1 cellular context compared by ENCODE assay signal in the genomic region with DNA sequence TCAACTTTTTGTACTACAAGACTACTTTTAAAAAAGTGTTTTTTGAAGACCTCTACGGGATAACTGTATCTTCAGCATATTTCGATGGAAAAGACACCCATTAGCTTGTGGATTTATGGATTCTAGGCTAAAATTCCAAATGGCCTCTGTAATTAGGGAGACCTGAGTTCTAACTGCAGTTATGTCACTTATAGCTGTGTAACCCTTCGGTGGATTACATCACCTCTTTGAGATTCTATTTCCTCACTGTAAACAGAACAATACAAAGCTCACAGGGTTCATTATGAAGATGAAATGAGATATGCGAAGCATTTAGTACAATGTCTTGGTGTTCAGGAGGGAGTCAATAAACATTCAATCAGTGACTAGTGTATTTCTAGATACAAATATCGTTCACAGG.
TF ChIP-seq lines count a peak whose summit lies in the region.

No MANE protein-coding gene starts in this region.

TF ChIP-seq in HepG2, 621 proteins besides CTCF, POLR2A, EP300 and RAD21 (continues in another document):
- TF ChIP-seq KAT8 (CRISPR knock-in tag; IDR thresholded peaks at IDR 0.05) (no peak; the same call in 1 of the 2 replicates), RXRB (CRISPR knock-in tag; IDR thresholded peaks at IDR 0.05; ENCODE audit: borderline replicate concordance) (0 out of 2 replicates have a peak, but pooled peaks have one; percentile 45), NR2F6 (IDR thresholded peaks at IDR 0.05) (no peak), NR2F6 (CRISPR knock-in tag; IDR thresholded peaks at IDR 0.05) (peak; percentile 25; the same call in 1 of the 2 replicates), ETV5 (CRISPR knock-in tag; IDR thresholded peaks at IDR 0.05; ENCODE audit: borderline replicate concordance) (no peak; the same call in 1 of the 2 replicates), MAFK (conservative IDR thresholded peaks at IDR 0.05 in 1 of 2, IDR thresholded peaks at IDR 0.05 in 1 of 2; ENCODE audit: low read length in 2 of 2) (no peak), JUN (CRISPR knock-in tag; IDR thresholded peaks at IDR 0.05) (peak; percentile 45; the same call in 1 of the 2 replicates), SOX13 (IDR thresholded peaks at IDR 0.05) (no peak), SOX13 (CRISPR knock-in tag; conservative IDR thresholded peaks at IDR 0.05 in 1 of 2, IDR thresholded peaks at IDR 0.05 in 1 of 2) (peak in 1 of 2 experiments; percentile 81; a peak in 2 of 4 replicates), HES4 (CRISPR knock-in tag; IDR thresholded peaks at IDR 0.05; ENCODE audit: borderline replicate concordance) (no peak), HNRNPUL1 (IDR thresholded peaks at IDR 0.05; ENCODE audit: low read depth, low read length) (no peak), FOXO1 (CRISPR knock-in tag; IDR thresholded peaks at IDR 0.05) (peak; percentile 48; the same call in 1 of the 2 replicates), ZNF605 (CRISPR knock-in tag; IDR thresholded peaks at IDR 0.05) (no peak), TBX3 (IDR thresholded peaks at IDR 0.05; ENCODE audit: borderline replicate concordance) (no peak), CEBPB (IDR thresholded peaks at IDR 0.05; ENCODE audit: borderline replicate concordance, low read depth, low read length) (peak; percentile 90), ZNF546 (CRISPR knock-in tag; conservative IDR thresholded peaks at IDR 0.05) (no peak), ZNF33B (CRISPR knock-in tag; IDR thresholded peaks at IDR 0.05) (no peak), ZNF839 (CRISPR knock-in tag; IDR thresholded peaks at IDR 0.05; ENCODE audit: borderline replicate concordance) (no peak), SNRNP70 (IDR thresholded peaks at IDR 0.05; ENCODE audit: low read depth, low read length) (no peak), FOXA3 (CRISPR knock-in tag; IDR thresholded peaks at IDR 0.05) (peak; percentile 88), PAWR (CRISPR knock-in tag; IDR thresholded peaks at IDR 0.05; ENCODE audit: borderline replicate concordance) (no peak), NR2F1 (CRISPR knock-in tag; IDR thresholded peaks at IDR 0.05) (peak in 1 of 2 experiments; percentile 41; a peak in 2 of 4 replicates), HOXA9 (CRISPR knock-in tag; IDR thresholded peaks at IDR 0.05; ENCODE audit: borderline replicate concordance) (no peak), RFX5 (IDR thresholded peaks at IDR 0.05; ENCODE audit: low read depth, low read length) (no peak), ZNF256 (CRISPR knock-in tag; conservative IDR thresholded peaks at IDR 0.05) (no peak), ZMYM2 (CRISPR knock-in tag; IDR thresholded peaks at IDR 0.05) (no peak), FOXA1 (IDR thresholded peaks at IDR 0.05) (no peak), FOXA1 (CRISPR knock-in tag; IDR thresholded peaks at IDR 0.05) (peak; percentile 76), ZMAT3 (CRISPR knock-in tag; conservative IDR thresholded peaks at IDR 0.05) (no peak), ZNF615 (CRISPR knock-in tag; IDR thresholded peaks at IDR 0.05; ENCODE audit: borderline replicate concordance) (no peak), CREB1 (IDR thresholded peaks at IDR 0.05) (0 out of 2 replicates have a peak, but pooled peaks have one; percentile 20), CREB1 (CRISPR knock-in tag; IDR thresholded peaks at IDR 0.05) (no peak), JUND (CRISPR knock-in tag; IDR thresholded peaks at IDR 0.05) (no peak), FOXK1 (CRISPR knock-in tag; IDR thresholded peaks at IDR 0.05; ENCODE audit: borderline replicate concordance, low read depth) (peak; percentile 57; the same call in 1 of the 2 replicates), NR2F2 (IDR thresholded peaks at IDR 0.05; ENCODE audit: borderline replicate concordance, low read depth) (no peak), ZNF367 (CRISPR knock-in tag; IDR thresholded peaks at IDR 0.05; ENCODE audit: borderline replicate concordance) (no peak), ZNF567 (CRISPR knock-in tag; IDR thresholded peaks at IDR 0.05; ENCODE audit: borderline replicate concordance) (no peak), GATAD1 (CRISPR knock-in tag; IDR thresholded peaks at IDR 0.05) (0 out of 2 replicates have a peak, but pooled peaks have one; percentile 36)
- TF ChIP-seq, protein P1, sequence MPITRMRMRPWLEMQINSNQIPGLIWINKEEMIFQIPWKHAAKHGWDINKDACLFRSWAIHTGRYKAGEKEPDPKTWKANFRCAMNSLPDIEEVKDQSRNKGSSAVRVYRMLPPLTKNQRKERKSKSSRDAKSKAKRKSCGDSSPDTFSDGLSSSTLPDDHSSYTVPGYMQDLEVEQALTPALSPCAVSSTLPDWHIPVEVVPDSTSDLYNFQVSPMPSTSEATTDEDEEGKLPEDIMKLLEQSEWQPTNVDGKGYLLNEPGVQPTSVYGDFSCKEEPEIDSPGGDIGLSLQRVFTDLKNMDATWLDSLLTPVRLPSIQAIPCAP (CRISPR knock-in tag; IDR thresholded peaks at IDR 0.05; ENCODE audit: low read depth): no peak
- TF ChIP-seq, protein P2, sequence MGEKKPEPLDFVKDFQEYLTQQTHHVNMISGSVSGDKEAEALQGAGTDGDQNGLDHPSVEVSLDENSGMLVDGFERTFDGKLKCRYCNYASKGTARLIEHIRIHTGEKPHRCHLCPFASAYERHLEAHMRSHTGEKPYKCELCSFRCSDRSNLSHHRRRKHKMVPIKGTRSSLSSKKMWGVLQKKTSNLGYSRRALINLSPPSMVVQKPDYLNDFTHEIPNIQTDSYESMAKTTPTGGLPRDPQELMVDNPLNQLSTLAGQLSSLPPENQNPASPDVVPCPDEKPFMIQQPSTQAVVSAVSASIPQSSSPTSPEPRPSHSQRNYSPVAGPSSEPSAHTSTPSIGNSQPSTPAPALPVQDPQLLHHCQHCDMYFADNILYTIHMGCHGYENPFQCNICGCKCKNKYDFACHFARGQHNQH (CRISPR knock-in tag; IDR thresholded peaks at IDR 0.05): no peak
- TF ChIP-seq, protein P3, sequence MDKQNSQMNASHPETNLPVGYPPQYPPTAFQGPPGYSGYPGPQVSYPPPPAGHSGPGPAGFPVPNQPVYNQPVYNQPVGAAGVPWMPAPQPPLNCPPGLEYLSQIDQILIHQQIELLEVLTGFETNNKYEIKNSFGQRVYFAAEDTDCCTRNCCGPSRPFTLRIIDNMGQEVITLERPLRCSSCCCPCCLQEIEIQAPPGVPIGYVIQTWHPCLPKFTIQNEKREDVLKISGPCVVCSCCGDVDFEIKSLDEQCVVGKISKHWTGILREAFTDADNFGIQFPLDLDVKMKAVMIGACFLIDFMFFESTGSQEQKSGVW (CRISPR knock-in tag; IDR thresholded peaks at IDR 0.05; ENCODE audit: borderline replicate concordance): no peak
- TF ChIP-seq, protein P4, sequence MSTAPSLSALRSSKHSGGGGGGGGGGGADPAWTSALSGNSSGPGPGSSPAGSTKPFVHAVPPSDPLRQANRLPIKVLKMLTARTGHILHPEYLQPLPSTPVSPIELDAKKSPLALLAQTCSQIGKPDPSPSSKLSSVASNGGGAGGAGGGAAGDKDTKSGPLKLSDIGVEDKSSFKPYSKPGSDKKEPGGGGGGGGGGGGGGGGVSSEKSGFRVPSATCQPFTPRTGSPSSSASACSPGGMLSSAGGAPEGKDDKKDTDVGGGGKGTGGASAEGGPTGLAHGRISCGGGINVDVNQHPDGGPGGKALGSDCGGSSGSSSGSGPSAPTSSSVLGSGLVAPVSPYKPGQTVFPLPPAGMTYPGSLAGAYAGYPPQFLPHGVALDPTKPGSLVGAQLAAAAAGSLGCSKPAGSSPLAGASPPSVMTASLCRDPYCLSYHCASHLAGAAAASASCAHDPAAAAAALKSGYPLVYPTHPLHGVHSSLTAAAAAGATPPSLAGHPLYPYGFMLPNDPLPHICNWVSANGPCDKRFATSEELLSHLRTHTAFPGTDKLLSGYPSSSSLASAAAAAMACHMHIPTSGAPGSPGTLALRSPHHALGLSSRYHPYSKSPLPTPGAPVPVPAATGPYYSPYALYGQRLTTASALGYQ (CRISPR knock-in tag; IDR thresholded peaks at IDR 0.05): no peak
- TF ChIP-seq, protein P5, sequence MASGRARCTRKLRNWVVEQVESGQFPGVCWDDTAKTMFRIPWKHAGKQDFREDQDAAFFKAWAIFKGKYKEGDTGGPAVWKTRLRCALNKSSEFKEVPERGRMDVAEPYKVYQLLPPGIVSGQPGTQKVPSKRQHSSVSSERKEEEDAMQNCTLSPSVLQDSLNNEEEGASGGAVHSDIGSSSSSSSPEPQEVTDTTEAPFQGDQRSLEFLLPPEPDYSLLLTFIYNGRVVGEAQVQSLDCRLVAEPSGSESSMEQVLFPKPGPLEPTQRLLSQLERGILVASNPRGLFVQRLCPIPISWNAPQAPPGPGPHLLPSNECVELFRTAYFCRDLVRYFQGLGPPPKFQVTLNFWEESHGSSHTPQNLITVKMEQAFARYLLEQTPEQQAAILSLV (CRISPR knock-in tag; IDR thresholded peaks at IDR 0.05; ENCODE audit: borderline replicate concordance): no peak
- TF ChIP-seq, protein P6, sequence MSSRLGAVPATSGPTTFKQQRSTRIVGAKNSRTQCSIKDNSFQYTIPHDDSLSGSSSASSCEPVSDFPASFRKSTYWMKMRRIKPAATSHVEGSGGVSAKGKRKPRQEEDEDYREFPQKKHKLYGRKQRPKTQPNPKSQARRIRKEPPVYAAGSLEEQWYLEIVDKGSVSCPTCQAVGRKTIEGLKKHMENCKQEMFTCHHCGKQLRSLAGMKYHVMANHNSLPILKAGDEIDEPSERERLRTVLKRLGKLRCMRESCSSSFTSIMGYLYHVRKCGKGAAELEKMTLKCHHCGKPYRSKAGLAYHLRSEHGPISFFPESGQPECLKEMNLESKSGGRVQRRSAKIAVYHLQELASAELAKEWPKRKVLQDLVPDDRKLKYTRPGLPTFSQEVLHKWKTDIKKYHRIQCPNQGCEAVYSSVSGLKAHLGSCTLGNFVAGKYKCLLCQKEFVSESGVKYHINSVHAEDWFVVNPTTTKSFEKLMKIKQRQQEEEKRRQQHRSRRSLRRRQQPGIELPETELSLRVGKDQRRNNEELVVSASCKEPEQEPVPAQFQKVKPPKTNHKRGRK (CRISPR knock-in tag; IDR thresholded peaks at IDR 0.05): no peak
- TF ChIP-seq, protein P7, sequence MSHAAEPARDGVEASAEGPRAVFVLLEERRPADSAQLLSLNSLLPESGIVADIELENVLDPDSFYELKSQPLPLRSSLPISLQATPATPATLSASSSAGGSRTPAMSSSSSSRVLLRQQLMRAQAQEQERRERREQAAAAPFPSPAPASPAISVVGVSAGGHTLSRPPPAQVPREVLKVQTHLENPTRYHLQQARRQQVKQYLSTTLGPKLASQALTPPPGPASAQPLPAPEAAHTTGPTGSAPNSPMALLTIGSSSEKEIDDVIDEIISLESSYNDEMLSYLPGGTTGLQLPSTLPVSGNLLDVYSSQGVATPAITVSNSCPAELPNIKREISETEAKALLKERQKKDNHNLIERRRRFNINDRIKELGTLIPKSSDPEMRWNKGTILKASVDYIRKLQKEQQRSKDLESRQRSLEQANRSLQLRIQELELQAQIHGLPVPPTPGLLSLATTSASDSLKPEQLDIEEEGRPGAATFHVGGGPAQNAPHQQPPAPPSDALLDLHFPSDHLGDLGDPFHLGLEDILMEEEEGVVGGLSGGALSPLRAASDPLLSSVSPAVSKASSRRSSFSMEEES (CRISPR knock-in tag; IDR thresholded peaks at IDR 0.05): peak; percentile 41; the same call in 1 of the 2 replicates
- TF ChIP-seq, protein P8, sequence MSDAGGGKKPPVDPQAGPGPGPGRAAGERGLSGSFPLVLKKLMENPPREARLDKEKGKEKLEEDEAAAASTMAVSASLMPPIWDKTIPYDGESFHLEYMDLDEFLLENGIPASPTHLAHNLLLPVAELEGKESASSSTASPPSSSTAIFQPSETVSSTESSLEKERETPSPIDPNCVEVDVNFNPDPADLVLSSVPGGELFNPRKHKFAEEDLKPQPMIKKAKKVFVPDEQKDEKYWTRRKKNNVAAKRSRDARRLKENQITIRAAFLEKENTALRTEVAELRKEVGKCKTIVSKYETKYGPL (CRISPR knock-in tag; IDR thresholded peaks at IDR 0.05): no peak
- TF ChIP-seq, protein P9, sequence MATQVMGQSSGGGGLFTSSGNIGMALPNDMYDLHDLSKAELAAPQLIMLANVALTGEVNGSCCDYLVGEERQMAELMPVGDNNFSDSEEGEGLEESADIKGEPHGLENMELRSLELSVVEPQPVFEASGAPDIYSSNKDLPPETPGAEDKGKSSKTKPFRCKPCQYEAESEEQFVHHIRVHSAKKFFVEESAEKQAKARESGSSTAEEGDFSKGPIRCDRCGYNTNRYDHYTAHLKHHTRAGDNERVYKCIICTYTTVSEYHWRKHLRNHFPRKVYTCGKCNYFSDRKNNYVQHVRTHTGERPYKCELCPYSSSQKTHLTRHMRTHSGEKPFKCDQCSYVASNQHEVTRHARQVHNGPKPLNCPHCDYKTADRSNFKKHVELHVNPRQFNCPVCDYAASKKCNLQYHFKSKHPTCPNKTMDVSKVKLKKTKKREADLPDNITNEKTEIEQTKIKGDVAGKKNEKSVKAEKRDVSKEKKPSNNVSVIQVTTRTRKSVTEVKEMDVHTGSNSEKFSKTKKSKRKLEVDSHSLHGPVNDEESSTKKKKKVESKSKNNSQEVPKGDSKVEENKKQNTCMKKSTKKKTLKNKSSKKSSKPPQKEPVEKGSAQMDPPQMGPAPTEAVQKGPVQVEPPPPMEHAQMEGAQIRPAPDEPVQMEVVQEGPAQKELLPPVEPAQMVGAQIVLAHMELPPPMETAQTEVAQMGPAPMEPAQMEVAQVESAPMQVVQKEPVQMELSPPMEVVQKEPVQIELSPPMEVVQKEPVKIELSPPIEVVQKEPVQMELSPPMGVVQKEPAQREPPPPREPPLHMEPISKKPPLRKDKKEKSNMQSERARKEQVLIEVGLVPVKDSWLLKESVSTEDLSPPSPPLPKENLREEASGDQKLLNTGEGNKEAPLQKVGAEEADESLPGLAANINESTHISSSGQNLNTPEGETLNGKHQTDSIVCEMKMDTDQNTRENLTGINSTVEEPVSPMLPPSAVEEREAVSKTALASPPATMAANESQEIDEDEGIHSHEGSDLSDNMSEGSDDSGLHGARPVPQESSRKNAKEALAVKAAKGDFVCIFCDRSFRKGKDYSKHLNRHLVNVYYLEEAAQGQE (IDR thresholded peaks at IDR 0.05; ENCODE audit: borderline replicate concordance in 1 of 2, low read depth in 1 of 2, low read length in 2 of 2): no peak
- TF ChIP-seq, protein P10, sequence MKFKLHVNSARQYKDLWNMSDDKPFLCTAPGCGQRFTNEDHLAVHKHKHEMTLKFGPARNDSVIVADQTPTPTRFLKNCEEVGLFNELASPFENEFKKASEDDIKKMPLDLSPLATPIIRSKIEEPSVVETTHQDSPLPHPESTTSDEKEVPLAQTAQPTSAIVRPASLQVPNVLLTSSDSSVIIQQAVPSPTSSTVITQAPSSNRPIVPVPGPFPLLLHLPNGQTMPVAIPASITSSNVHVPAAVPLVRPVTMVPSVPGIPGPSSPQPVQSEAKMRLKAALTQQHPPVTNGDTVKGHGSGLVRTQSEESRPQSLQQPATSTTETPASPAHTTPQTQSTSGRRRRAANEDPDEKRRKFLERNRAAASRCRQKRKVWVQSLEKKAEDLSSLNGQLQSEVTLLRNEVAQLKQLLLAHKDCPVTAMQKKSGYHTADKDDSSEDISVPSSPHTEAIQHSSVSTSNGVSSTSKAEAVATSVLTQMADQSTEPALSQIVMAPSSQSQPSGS (CRISPR knock-in tag; IDR thresholded peaks at IDR 0.05): peak; percentile 93
- TF ChIP-seq, protein P11, sequence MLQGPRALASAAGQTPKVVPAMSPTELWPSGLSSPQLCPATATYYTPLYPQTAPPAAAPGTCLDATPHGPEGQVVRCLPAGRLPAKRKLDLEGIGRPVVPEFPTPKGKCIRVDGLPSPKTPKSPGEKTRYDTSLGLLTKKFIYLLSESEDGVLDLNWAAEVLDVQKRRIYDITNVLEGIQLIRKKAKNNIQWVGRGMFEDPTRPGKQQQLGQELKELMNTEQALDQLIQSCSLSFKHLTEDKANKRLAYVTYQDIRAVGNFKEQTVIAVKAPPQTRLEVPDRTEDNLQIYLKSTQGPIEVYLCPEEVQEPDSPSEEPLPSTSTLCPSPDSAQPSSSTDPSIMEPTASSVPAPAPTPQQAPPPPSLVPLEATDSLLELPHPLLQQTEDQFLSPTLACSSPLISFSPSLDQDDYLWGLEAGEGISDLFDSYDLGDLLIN (CRISPR knock-in tag; IDR thresholded peaks at IDR 0.05; ENCODE audit: borderline replicate concordance): no peak
